Comparison of ENCODE assay signal across 8 cellular contexts in the genomic region with DNA sequence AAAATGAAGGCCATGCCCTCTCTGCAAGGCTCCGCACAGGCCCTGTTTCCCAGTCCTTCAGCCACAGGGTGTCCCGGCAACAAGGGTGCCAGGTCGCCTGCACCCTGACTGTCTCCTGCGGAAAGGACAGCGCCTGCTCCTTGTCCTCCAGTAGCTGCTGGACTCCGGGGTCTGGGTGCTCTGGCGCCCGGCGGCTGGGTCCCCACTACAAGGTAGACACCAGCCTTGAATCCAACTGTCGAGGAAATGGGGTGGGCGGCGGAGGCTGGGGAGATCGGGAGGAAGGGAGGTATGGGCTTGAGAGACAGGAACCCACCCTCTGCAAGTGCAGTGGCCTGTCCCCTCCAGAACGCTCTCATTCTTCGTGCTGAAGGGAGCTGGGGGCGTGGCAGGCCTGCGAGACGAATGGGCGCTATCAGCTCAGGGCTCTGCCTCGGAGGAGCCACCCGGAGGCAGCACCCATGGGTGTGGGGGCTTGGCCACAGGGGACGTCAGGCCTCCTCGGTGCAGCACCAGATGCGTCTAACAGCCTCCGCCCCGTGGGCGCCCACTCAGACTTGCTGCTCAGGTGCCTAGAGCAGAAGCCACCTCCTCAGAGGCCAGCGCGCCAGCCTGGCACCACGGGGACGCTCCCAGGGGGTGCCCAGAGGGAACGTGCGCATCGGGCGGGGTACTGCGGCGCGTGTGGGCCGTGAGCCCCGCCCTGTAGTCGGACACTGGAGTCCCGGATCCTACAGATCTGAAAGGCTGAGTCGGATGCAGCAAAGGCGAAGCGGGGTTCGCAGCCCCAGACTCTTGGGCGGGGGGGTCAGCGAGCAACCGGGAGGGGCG. TPM values are rescaled to one million over a fixed set of nuclear protein-coding genes. Genes with fewer than 3 reads are reported as not detected.
A peak's percentile ranks its signal among the peaks of the same experiment; 100 is the strongest.
DNase-seq lines count a peak whose midpoint lies in the region; ATAC-seq, FAIRE-seq and TF ChIP-seq lines count a peak whose summit lies in the region.

No MANE protein-coding gene starts in this region.

- no peaks in the 10 kb centered on the region for H3K36me3 ChIP-seq in kidney (ENCODE audit: control insufficient read depth in 1 of 2, insufficient read depth in 2 of 2, low read length in 2 of 2)

- H3K4me1 ChIP-seq in kidney (ENCODE audit: control insufficient read depth in 1 of 2, insufficient read depth in 1 of 2, low read depth in 1 of 2, low read length in 2 of 2) = peaks cover 0 to 16% of the 10 kb centered on the region in 2 donors

- H3K36me3 Mint-ChIP-seq in brain = no peaks in the 10 kb centered on the region

- no peak for TF ChIP-seq CTCF in brain (conservative IDR thresholded peaks at IDR 0.05)
- TF ChIP-seq CTCF in kidney (IDR thresholded peaks at IDR 0.05; ENCODE audit: borderline replicate concordance, extremely low read depth, insufficient read depth) = no peak

- intact Hi-C loops in kidney (cut with DNase I) = no loop called here

- peak; percentile 46 for DNase-seq in COR-L47 (lab: John Stamatoyannopoulos, UW)
- peak; percentile 73 for DNase-seq in T-helper 22 cell (ENCODE audit: low read depth)
- peak; percentile 91 for DNase-seq in kidney
- peak; percentile 67 to 72 for DNase-seq in stimulated activated CD4-positive, alpha-beta T cell treated with anti-CD3 and anti-CD28 coated beads, Interleukin-2, amount 100 ng/mL, for 24 hours
- DNase-seq in SIG-M5 (lab: John Stamatoyannopoulos, UW) = no peak

- peak overlapping the region; percentile 53 to 71 for H3K27ac ChIP-seq in kidney (ENCODE audit: low read depth in 2 of 2, low read length in 2 of 2)

- peak overlapping the region; percentile 49 to 77 (median 76) for H3K4me3 Mint-ChIP-seq in brain

- H3K4me3 ChIP-seq in kidney (ENCODE audit: low read length in 2 of 2) = peak overlapping the region; percentile 56 to 59

- no peaks in the 10 kb centered on the region for H3K9me3 Mint-ChIP-seq in brain

- H3K27ac Mint-ChIP-seq in brain = peak overlapping the region in 3 of 5 experiments; percentile 20 to 67 (median 62)

- H3K9ac ChIP-seq in kidney (ENCODE audit: low read length in 2 of 2) = peak overlapping the region in 1 of 2 donors; percentile 61

- peaks cover 8% of the 10 kb centered on the region for H3K27me3 Mint-ChIP-seq in brain

- H3K9me3 ChIP-seq in kidney (ENCODE audit: control insufficient read depth in 1 of 2, low read length in 2 of 2) = no peaks in the 10 kb centered on the region

- ATAC-seq in GM19397 (IDR thresholded peaks at IDR 0.05; ENCODE audit: unreplicated experiment) (peak; percentile 40), HG03460 (IDR thresholded peaks at IDR 0.05; ENCODE audit: unreplicated experiment) (peak; percentile 44)

- H3K4me1 Mint-ChIP-seq in brain = peaks cover 32% of the 10 kb centered on the region

- FAIRE-seq in kidney (lab: Jason Lieb, UNC) = no peak

RNA-seq across cellular contexts. Expression of gene ADAM8, which starts 15.6 kb away (rescaled TPM):
- polyA plus RNA-seq in brain (ENCODE audit: insufficient read depth, low read depth, low replicate concordance) (0.15 TPM), kidney (ENCODE audit: insufficient read depth, low read depth, low replicate concordance) (3.4 TPM)
- total RNA-seq in kidney = 16.6 TPM

RNA-seq across cellular contexts. Expression of gene VENTX, which starts 23.5 kb away (rescaled TPM):
- not detected for polyA plus RNA-seq in brain (ENCODE audit: insufficient read depth, low read depth, low replicate concordance)
- total RNA-seq in kidney = 3.3 TPM
- 0.39 TPM for polyA plus RNA-seq in kidney (ENCODE audit: insufficient read depth, low read depth, low replicate concordance)

RNA-seq across cellular contexts. Expression of gene UTF1, which starts 31.1 kb away (rescaled TPM):
- polyA plus RNA-seq in brain (ENCODE audit: insufficient read depth, low read depth, low replicate concordance) = not detected
- not detected for total RNA-seq in kidney
- not detected for polyA plus RNA-seq in kidney (ENCODE audit: insufficient read depth, low read depth, low replicate concordance)

RNA-seq across cellular contexts. Expression of gene TUBGCP2, which starts 47.6 kb away (rescaled TPM):
- 58.0 TPM for polyA plus RNA-seq in brain (ENCODE audit: insufficient read depth, low read depth, low replicate concordance)
- total RNA-seq in kidney = 61.4 TPM
- polyA plus RNA-seq in kidney (ENCODE audit: insufficient read depth, low read depth, low replicate concordance) = 93.3 TPM

RNA-seq across cellular contexts. Expression of gene ZNF511, which starts 47.6 kb away (rescaled TPM):
- polyA plus RNA-seq in brain (ENCODE audit: insufficient read depth, low read depth, low replicate concordance) = 39.1 TPM
- total RNA-seq in kidney = 35.6 TPM
- polyA plus RNA-seq in kidney (ENCODE audit: insufficient read depth, low read depth, low replicate concordance) = 50.7 TPM
